Comparison of ENCODE assay signal across 8 cellular contexts in genomic region chr20:46683939-46684750, GRCh38. TPM values are rescaled to one million over a fixed set of nuclear protein-coding genes. Genes with fewer than 3 reads are reported as not detected.
DNase-seq lines count a peak whose midpoint lies in the region; ATAC-seq lines count a peak whose summit lies in the region.

No MANE protein-coding gene starts in this region.

- CTCF ChIA-PET in activated CD4-positive, alpha-beta T cell treated with anti-CD3 and anti-CD28 coated beads, Interleukin-2, amount 10 ng/mL, durations not matched to agents 7 days and 5 days (lab: Charles Lee): no interaction called here

- peaks cover 6% of the 10 kb centered on the region for H3K36me3 ChIP-seq in rectal smooth muscle tissue (ENCODE audit: control insufficient read depth, insufficient read depth, low read length)

- peaks cover 26% of the 10 kb centered on the region for H3K36me3 Mint-ChIP-seq in activated CD4-positive, alpha-beta T cell treated with anti-CD3 and anti-CD28 coated beads, Interleukin-2, amount 10 ng/mL, durations not matched to agents 7 days and 5 days (ENCODE audit: low read depth)

- intact Hi-C loops in Right ventricle myocardium superior (cut with DNase I): loop anchor here (10.0 kb wide), 1 partner anchor 129 kb away; the partner anchor contains the start of gene OCSTAMP

- no peak overlapping the region for H3K9ac ChIP-seq in rectal smooth muscle tissue (ENCODE audit: low read length)

- H3K4me3 Mint-ChIP-seq in activated CD4-positive, alpha-beta T cell treated with anti-CD3 and anti-CD28 coated beads, Interleukin-2, amount 10 ng/mL, durations not matched to agents 7 days and 5 days: no peak overlapping the region

- H3K27ac ChIP-seq in rectal smooth muscle tissue (ENCODE audit: low read depth, low read length): no peak overlapping the region

- ATAC-seq in Right ventricle myocardium superior (ENCODE audit: poor library complexity) (peak; percentile 74), HG03159 (IDR thresholded peaks at IDR 0.05; ENCODE audit: unreplicated experiment) (no peak)

- no peaks in the 10 kb centered on the region for H3K27me3 ChIP-seq in rectal smooth muscle tissue (ENCODE audit: control insufficient read depth, insufficient read depth, low read length)

- DNase-seq in ELF-1 (ENCODE audit: low read depth, low spot score): peak; percentile 87
- DNase-seq in T1000 (lab: John Stamatoyannopoulos, UW): peak; percentile 79
- DNase-seq in Right ventricle myocardium superior: peak; percentile 70
- DNase-seq in HuH-7 (ENCODE audit: low spot score): no peak
- no peak for DNase-seq in activated CD4-positive, alpha-beta T cell treated with anti-CD3 and anti-CD28 coated beads, Interleukin-2, amount 10 ng/mL, durations not matched to agents 7 days and 5 days
- DNase-seq in MV-4-11 (lab: John Stamatoyannopoulos, UW): no peak

- H3K9me3 Mint-ChIP-seq in activated CD4-positive, alpha-beta T cell treated with anti-CD3 and anti-CD28 coated beads, Interleukin-2, amount 10 ng/mL, durations not matched to agents 7 days and 5 days: no peaks in the 10 kb centered on the region

- peak overlapping the region; percentile 44 for H3K4me3 ChIP-seq in rectal smooth muscle tissue (ENCODE audit: low read length)

- H3K27ac Mint-ChIP-seq in activated CD4-positive, alpha-beta T cell treated with anti-CD3 and anti-CD28 coated beads, Interleukin-2, amount 10 ng/mL, durations not matched to agents 7 days and 5 days: no peak overlapping the region

- POLR2A ChIA-PET in activated CD4-positive, alpha-beta T cell treated with anti-CD3 and anti-CD28 coated beads, Interleukin-2, amount 10 ng/mL, durations not matched to agents 7 days and 5 days (lab: Charles Lee): no interaction called here

- H3K27me3 Mint-ChIP-seq in activated CD4-positive, alpha-beta T cell treated with anti-CD3 and anti-CD28 coated beads, Interleukin-2, amount 10 ng/mL, durations not matched to agents 7 days and 5 days: no peaks in the 10 kb centered on the region

- peaks cover 26% of the 10 kb centered on the region for H3K4me1 ChIP-seq in rectal smooth muscle tissue (ENCODE audit: control insufficient read depth, insufficient read depth, low read length)

- peaks cover 46% of the 10 kb centered on the region for H3K4me1 Mint-ChIP-seq in activated CD4-positive, alpha-beta T cell treated with anti-CD3 and anti-CD28 coated beads, Interleukin-2, amount 10 ng/mL, durations not matched to agents 7 days and 5 days

RNA-seq across cellular contexts. Expression of gene TP53RK, which starts 5.1 kb away (rescaled TPM):
- 5.0 TPM for total RNA-seq in Right ventricle myocardium superior
- total RNA-seq in activated CD4-positive, alpha-beta T cell treated with anti-CD3 and anti-CD28 coated beads, Interleukin-2, amount 10 ng/mL, durations not matched to agents 7 days and 5 days: 10 to 100 TPM; 15.2 to 18.0 TPM

RNA-seq across cellular contexts. Expression of gene SLC2A10, which starts 25.3 kb away (rescaled TPM):
- 2.6 TPM for total RNA-seq in Right ventricle myocardium superior
- not detected for total RNA-seq in activated CD4-positive, alpha-beta T cell treated with anti-CD3 and anti-CD28 coated beads, Interleukin-2, amount 10 ng/mL, durations not matched to agents 7 days and 5 days

RNA-seq across cellular contexts. Expression of gene SLC13A3, which starts 32.9 kb away (rescaled TPM):
- total RNA-seq in Right ventricle myocardium superior: 0.30 TPM
- total RNA-seq in activated CD4-positive, alpha-beta T cell treated with anti-CD3 and anti-CD28 coated beads, Interleukin-2, amount 10 ng/mL, durations not matched to agents 7 days and 5 days: under 1 TPM in 1 of 2 experiments, not detected in 1; 0.35 TPM

Comparison
In these comparisons a context has a peak if more than half of its experiments do, and no peak if none do; other contexts are left out.
1. DNase-seq: peak in ELF-1 (single experiment), T1000 (single experiment) and Right ventricle myocardium superior (single experiment); none in HuH-7 (single experiment), activated CD4-positive, alpha-beta T cell treated with anti-CD3 and anti-CD28 coated beads, Interleukin-2, amount 10 ng/mL, durations not matched to agents 7 days and 5 days (single experiment) and MV-4-11 (single experiment).